Comparison of ENCODE assay signal across 8 cellular contexts in genomic region chr1:184387871-184388670, GRCh38. TPM values are rescaled to one million over a fixed set of nuclear protein-coding genes. Genes with fewer than 3 reads are reported as not detected.
DNase-seq lines count a peak whose midpoint lies in the region; ATAC-seq and TF ChIP-seq lines count a peak whose summit lies in the region.

No MANE protein-coding gene starts in this region.

- H3K56ac ChIP-seq in mesendoderm (ENCODE audit: low read length): peak overlapping the region; percentile 76

- H3K36me3 ChIP-seq in endodermal cell (ENCODE audit: control insufficient read depth, insufficient read depth, low read length) (no peaks in the 10 kb centered on the region), mesendoderm (ENCODE audit: control insufficient read depth, insufficient read depth, low read length) (no peaks in the 10 kb centered on the region), testis (ENCODE audit: low read depth, missing control alignments) (no peaks in the 10 kb centered on the region)

- no peak overlapping the region for H4K8ac ChIP-seq in mesendoderm (ENCODE audit: low read depth, low read length)

- no peaks in the 10 kb centered on the region for H3K36me3 Mint-ChIP-seq in CD4-positive, alpha-beta T cell (ENCODE audit: low read depth)
- no peaks in the 10 kb centered on the region for H3K36me3 Mint-ChIP-seq in endodermal cell (ENCODE audit: low read depth)

- H3K4me3 Mint-ChIP-seq in CD4-positive, alpha-beta T cell: peak overlapping the region; percentile 85
- H3K4me3 Mint-ChIP-seq in endodermal cell: peak overlapping the region; percentile 68

- no peak overlapping the region for H2AK5ac ChIP-seq in mesendoderm (ENCODE audit: low read length)

- TF ChIP-seq POLR2A in testis (IDR thresholded peaks at IDR 0.05): no peak

- intact Hi-C loops in CD4-positive, alpha-beta T cell (cut with DNase I, micrococcal nuclease): no loop called here
- intact Hi-C loops in testis (cut with DNase I; ENCODE audit: low total_unique reads): no loop called here

- H2BK5ac ChIP-seq in mesendoderm (ENCODE audit: low read length): no peak overlapping the region

- no peak overlapping the region for H2BK15ac ChIP-seq in mesendoderm (replicated peaks; ENCODE audit: low read depth)

- peak overlapping the region; percentile 57 for H3K18ac ChIP-seq in mesendoderm (ENCODE audit: low read length)

- H3K4me1 ChIP-seq in endodermal cell (ENCODE audit: control insufficient read depth, insufficient read depth, low read length): no peaks in the 10 kb centered on the region
- no peaks in the 10 kb centered on the region for H3K4me1 ChIP-seq in mesendoderm (ENCODE audit: control insufficient read depth, low read depth, low read length)
- H3K4me1 ChIP-seq in testis: peaks cover 12% of the 10 kb centered on the region

- no peaks in the 10 kb centered on the region for H3K9me3 ChIP-seq in CD4-positive, alpha-beta T cell (ENCODE audit: control insufficient read depth, low read length)
- H3K9me3 ChIP-seq in endodermal cell (ENCODE audit: control insufficient read depth, low read length): no peaks in the 10 kb centered on the region
- H3K9me3 ChIP-seq in testis: no peaks in the 10 kb centered on the region

- H3K27me3 Mint-ChIP-seq in CD4-positive, alpha-beta T cell: peaks cover 74% of the 10 kb centered on the region
- peaks cover 83% of the 10 kb centered on the region for H3K27me3 Mint-ChIP-seq in endodermal cell (ENCODE audit: insufficient read depth)

- no peak overlapping the region for H3K4ac ChIP-seq in mesendoderm (ENCODE audit: low read depth, low read length)

- H2BK120ac ChIP-seq in mesendoderm (ENCODE audit: low read depth, low read length): no peak overlapping the region

- no peaks in the 10 kb centered on the region for H3K79me1 ChIP-seq in mesendoderm (ENCODE audit: low read length)

- no peaks in the 10 kb centered on the region for H3K9me3 Mint-ChIP-seq in CD4-positive, alpha-beta T cell
- H3K9me3 Mint-ChIP-seq in endodermal cell: no peaks in the 10 kb centered on the region

- ATAC-seq in CD4-positive, alpha-beta T cell (ENCODE audit: poor library complexity): no peak
- ATAC-seq in HG03045 (IDR thresholded peaks at IDR 0.05; ENCODE audit: unreplicated experiment): no peak
- no peak for ATAC-seq in activated CD4-positive, CD25-positive, alpha-beta regulatory T cell treated with anti-CD3 and anti-CD28 coated beads, Interleukin-2, amount 50 U/mL, for 24 hours

- peak overlapping the region; percentile 35 for H3K9ac ChIP-seq in endodermal cell (ENCODE audit: extremely low read depth, low read length, poor library complexity, severe bottlenecking)
- H3K9ac ChIP-seq in mesendoderm (ENCODE audit: low read length): peak overlapping the region; percentile 61

- H3K79me2 ChIP-seq in mesendoderm (ENCODE audit: control insufficient read depth, insufficient read depth, low read length): no peaks in the 10 kb centered on the region

- H3K4me2 ChIP-seq in mesendoderm (ENCODE audit: low read length): peak overlapping the region; percentile 85

- H4K5ac ChIP-seq in mesendoderm (ENCODE audit: low read length): no peak overlapping the region

- H3K27ac Mint-ChIP-seq in CD4-positive, alpha-beta T cell: no peak overlapping the region
- no peak overlapping the region for H3K27ac Mint-ChIP-seq in endodermal cell

- H3K4me1 Mint-ChIP-seq in CD4-positive, alpha-beta T cell (ENCODE audit: low read depth): peaks cover 17% of the 10 kb centered on the region
- peaks cover 18% of the 10 kb centered on the region for H3K4me1 Mint-ChIP-seq in endodermal cell

- H3K4me3 ChIP-seq in endodermal cell (ENCODE audit: low read length) (peak overlapping the region; percentile 89), mesendoderm (ENCODE audit: low read length) (peak overlapping the region; percentile 62), testis (peak overlapping the region; percentile 84 to 97)

- POLR2A ChIA-PET in CD4-positive, alpha-beta T cell (lab: Charles Lee): no interaction called here

- H3K23ac ChIP-seq in mesendoderm (ENCODE audit: low read length): no peak overlapping the region

- 3 to 4% methylated on average over 12 to 21 of the region's 23 CpGs for WGBS in endodermal cell (ENCODE audit: insufficient coverage in 1 of 2, insufficient read length in 1 of 2), 2 experiments
- no CpG with 5 or more reads among the region's 23 CpGs for WGBS in mesendoderm (ENCODE audit: extremely low coverage, insufficient coverage, low lambda C conversion rate)
- 0% methylated on average over 23 of the region's 23 CpGs for WGBS in testis, 2 donors

- DNase-seq in CD4-positive, alpha-beta T cell: no peak
- DNase-seq in HT-29 (ENCODE audit: low spot score) (peak; percentile 58), T1000 (lab: John Stamatoyannopoulos, UW) (peak; percentile 39), endodermal cell (peak; percentile 64), mesendoderm (peak; percentile 40), testis (peak; percentile 66)

- CTCF ChIA-PET in CD4-positive, alpha-beta T cell (lab: Charles Lee): no interaction called here

- H3K27ac ChIP-seq in CD4-positive, alpha-beta T cell (ENCODE audit: low read depth, low read length): peak overlapping the region; percentile 3
- H3K27ac ChIP-seq in endodermal cell (ENCODE audit: low read depth, low read length) (no peak overlapping the region), mesendoderm (ENCODE audit: low read depth, low read length) (no peak overlapping the region), testis (peak overlapping the region; percentile 86)

- no peak for TF ChIP-seq CTCF in CD4-positive, alpha-beta T cell (IDR thresholded peaks at IDR 0.05)
- no peak for TF ChIP-seq CTCF in endodermal cell (conservative IDR thresholded peaks at IDR 0.05)
- no peak for TF ChIP-seq CTCF in testis (IDR thresholded peaks at IDR 0.05)

- H3K27me3 ChIP-seq in CD4-positive, alpha-beta T cell (ENCODE audit: control insufficient read depth, insufficient read depth, low read length): peaks cover 56% of the 10 kb centered on the region
- H3K27me3 ChIP-seq in endodermal cell (ENCODE audit: control insufficient read depth, insufficient read depth, low read length, poor library complexity, severe bottlenecking) (peaks cover 65% of the 10 kb centered on the region), mesendoderm (ENCODE audit: insufficient read depth, low read length, poor library complexity) (peaks cover 19% of the 10 kb centered on the region), testis (no peaks in the 10 kb centered on the region)

RNA-seq across cellular contexts. Expression of gene C1orf21, which starts 1.2 kb away (rescaled TPM):
- total RNA-seq in CD4-positive, alpha-beta T cell: under 1 TPM; 0.16 to 0.45 TPM
- total RNA-seq in HT-29 (2014; rRNA removed; shearing (Covaris generic)): 4.8 and 5.9 TPM in 2 replicates
- total RNA-seq in endodermal cell (10 to 100 TPM in 1 of 2 donors, 1 to 10 TPM in 1; 9.1 to 10.2 TPM), testis (10 to 100 TPM; 13.9 to 16.0 TPM)
- 31.1 TPM for polyA plus RNA-seq in endodermal cell (2013, experiment 1 of 2)
- polyA plus RNA-seq in endodermal cell (2013, experiment 2 of 2): 26.2 TPM
- polyA plus RNA-seq in mesendoderm (2013, experiment 1 of 2): 7.9 TPM
- polyA plus RNA-seq in mesendoderm (2013, experiment 2 of 2): 8.9 TPM
- 17.2 TPM for polyA plus RNA-seq in testis (ENCODE audit: insufficient read depth, low read depth, low replicate concordance)

Comparison
In these comparisons a context has a peak if more than half of its experiments do, and no peak if none do; other contexts are left out.
1. DNase-seq: peak in HT-29 (single experiment), T1000 (single experiment), endodermal cell (single experiment), mesendoderm (single experiment) and testis (single experiment); none in CD4-positive, alpha-beta T cell (0 of 10).
2. H3K27ac ChIP-seq: peak in CD4-positive, alpha-beta T cell (single experiment) and testis (2 of 2); none in endodermal cell (single experiment) and mesendoderm (single experiment).
3. Peak in every context shown above with its lines, with median percentiles within 50 percentile points of each other: H3K4me3 ChIP-seq.